In genomic region chr10:105102977-105103376, GRCh38 we compare ENCODE assay signal across 22 cellular contexts.
DNase-seq lines count a peak whose midpoint lies in the region; ATAC-seq, FAIRE-seq and TF ChIP-seq lines count a peak whose summit lies in the region.
"Had no signal": no experiment of that assay in that cellular context is flagged by ENCODE, and none has a peak within 500 bp of the region (broad histone marks: within the 10 kb centered on the region; RNA-seq: fewer than 3 reads in every experiment).

No MANE protein-coding gene starts in this region.

- peak overlapping the region; percentile 76; the same call in 1 of the 2 replicates for H2BK5ac ChIP-seq in H1 (ENCODE audit: low read depth, low read length)

- H3K27ac ChIP-seq in GM23338 (ENCODE audit: low read depth) (peak overlapping the region; percentile 67; the same call in 1 of the 2 replicates), H1 (ENCODE audit: low read depth, low read length) (no peak overlapping the region), iPS-20b (ENCODE audit: low read length) (no peak overlapping the region)
- H3K27ac ChIP-seq: 22Rv1; A549; BLaER1 treated with 17β-estradiol and CSF1 and Interleukin-3, amounts not matched to agents 10 nM and 100 nM; C4-2B had no signal

- POLR2A ChIA-PET in H1 (lab: Charles Lee; ENCODE audit: partially characterized antibody) = no interaction called here

- H2BK120ac ChIP-seq in H1 (replicated peaks; ENCODE audit: low read depth, low read length) = peak overlapping the region; percentile 8

- H3K36me3 Mint-ChIP-seq in GM23338 (ENCODE audit: low read depth) (no peaks in the 10 kb centered on the region), immature natural killer cell (no peaks in the 10 kb centered on the region)
- H3K36me3 Mint-ChIP-seq: CD8-positive, alpha-beta T cell had no signal

- no peak overlapping the region for H2BK12ac ChIP-seq in H1 (ENCODE audit: low read depth, low read length)

- peak overlapping the region; percentile 80; the same call in 1 of the 2 replicates for H2BK20ac ChIP-seq in H1 (ENCODE audit: low read length)

- CTCF ChIA-PET in H1 (lab: Charles Lee; ENCODE audit: partially characterized antibody) = interaction anchor here (0.6 to 1.2 kb wide), 2 partner anchors 11 to 514 kb away, joined by 3 read pairs; no protein-coding TSS in a partner anchor

- TF ChIP-seq RAD21 in H1 (IDR thresholded peaks at IDR 0.05 in 1 of 2, conservative IDR thresholded peaks at IDR 0.05 in 1 of 2; ENCODE audit: low read depth in 2 of 2, low read length in 2 of 2) = no peak

- H3K27me3 Mint-ChIP-seq in GM23338 (ENCODE audit: insufficient read depth, low read depth, poor library complexity) = no peaks in the 10 kb centered on the region
- H3K27me3 Mint-ChIP-seq in stimulated activated naive CD8-positive, alpha-beta T cell treated with anti-CD3 and anti-CD28 coated beads, Interleukin-15, amount 100 ng/mL, for 72 hours = no peaks in the 10 kb centered on the region
- peaks cover 0 to 4% (median 2%) of the 10 kb centered on the region in 3 donors for H3K27me3 Mint-ChIP-seq in immature natural killer cell (ENCODE audit: low read depth in 3 of 3)
- H3K27me3 Mint-ChIP-seq: B cell; CD4-positive, alpha-beta T cell had no signal

- no peak overlapping the region for H3K14ac ChIP-seq in H1 (ENCODE audit: insufficient read length)

- no peaks in the 10 kb centered on the region for H3K23me2 ChIP-seq in H1 (ENCODE audit: low read depth, low read length)

- H3K4me3 Mint-ChIP-seq in GM23338 = no peak overlapping the region
- no peak overlapping the region for H3K4me3 Mint-ChIP-seq in stimulated activated naive CD8-positive, alpha-beta T cell treated with anti-CD3 and anti-CD28 coated beads, Interleukin-15, amount 100 ng/mL, for 72 hours
- no peak overlapping the region for H3K4me3 Mint-ChIP-seq in immature natural killer cell
- H3K4me3 Mint-ChIP-seq: B cell; CD4-positive, alpha-beta T cell; CD8-positive, alpha-beta T cell had no signal

- H3K79me1 ChIP-seq in H1 (ENCODE audit: low read depth, low read length) = no peaks in the 10 kb centered on the region

- DNase-seq in GM23338 (ENCODE audit: low spot score) = peak; percentile 5
- peak; percentile 15 for DNase-seq in NT2/D1 (ENCODE audit: low read depth, low spot score)
- DNase-seq in H1 (ENCODE audit: low read depth in 1 of 2, low spot score in 2 of 2) = no peak
- no peak for DNase-seq in stimulated activated naive CD8-positive, alpha-beta T cell treated with anti-CD3 and anti-CD28 coated beads, Interleukin-15, amount 100 ng/mL, for 72 hours
- no peak for DNase-seq in immature natural killer cell
- DNase-seq: AML-193; Caco-2; Calu3; CD4-positive, alpha-beta T cell; CD8-positive, alpha-beta T cell; DMS79 treated with DMSO at 0.1 percent for 48 hours; GF-D8 had no signal

- WGBS in H1 (ENCODE audit: extremely low coverage in 1 of 2, insufficient coverage in 1 of 2, insufficient read length in 1 of 2, insufficient replicate concordance in 2 of 2, low coverage in 1 of 2, low lambda C conversion rate in 2 of 2, missing lambda C conversion rate in 1 of 2), 2 experiments = 10% methylated on average over 6 of the region's 6 CpGs; no CpG with 5 or more reads in 1 of the 2 experiments

- peaks cover 58% of the 10 kb centered on the region for H3K4me1 ChIP-seq in GM23338 (ENCODE audit: insufficient read depth)
- no peaks in the 10 kb centered on the region for H3K4me1 ChIP-seq in NT2/D1 (ENCODE audit: insufficient read depth, insufficient read length)
- H3K4me1 ChIP-seq in H1 (replicated peaks in 1 of 4; ENCODE audit: control insufficient read depth in 3 of 4, insufficient read depth in 4 of 4, low read length in 3 of 4) = peaks cover 1 to 12% (median 9%) of the 10 kb centered on the region in 4 experiments; a peak in 5 of 7 replicates
- peaks cover 14% of the 10 kb centered on the region for H3K4me1 ChIP-seq in iPS-20b (ENCODE audit: insufficient read depth, low read length)
- H3K4me1 ChIP-seq: A549; BLaER1 treated with 17β-estradiol and CSF1 and Interleukin-3, amounts not matched to agents 10 nM and 100 nM; Caco-2 had no signal

- no peak overlapping the region for H3K27ac Mint-ChIP-seq in GM23338
- H3K27ac Mint-ChIP-seq in stimulated activated naive CD8-positive, alpha-beta T cell treated with anti-CD3 and anti-CD28 coated beads, Interleukin-15, amount 100 ng/mL, for 72 hours = no peak overlapping the region
- no peak overlapping the region for H3K27ac Mint-ChIP-seq in immature natural killer cell
- H3K27ac Mint-ChIP-seq: B cell; CD4-positive, alpha-beta T cell; CD8-positive, alpha-beta T cell had no signal

- H3K36me3 ChIP-seq in GM23338 (ENCODE audit: insufficient read depth) = no peaks in the 10 kb centered on the region
- H3K36me3 ChIP-seq in NT2/D1 (ENCODE audit: insufficient read depth, insufficient read length, low read length) = no peaks in the 10 kb centered on the region
- H3K36me3 ChIP-seq in H1 (ENCODE audit: control insufficient read depth in 2 of 4, insufficient read depth in 4 of 4, low read length in 3 of 4) = no peaks in the 10 kb centered on the region
- no peaks in the 10 kb centered on the region for H3K36me3 ChIP-seq in iPS-20b (ENCODE audit: insufficient read depth, low read depth, low read length)
- H3K36me3 ChIP-seq: BLaER1 treated with 17β-estradiol and CSF1 and Interleukin-3, amounts not matched to agents 10 nM and 100 nM had no signal

- no peak overlapping the region for H3K9ac ChIP-seq in NT2/D1 (ENCODE audit: insufficient read length, low read depth)
- H3K9ac ChIP-seq in H1 (replicated peaks in 1 of 4; ENCODE audit: extremely low read depth in 1 of 4, low read depth in 3 of 4, low read length in 3 of 4) = no peak overlapping the region
- no peak overlapping the region for H3K9ac ChIP-seq in iPS-20b (ENCODE audit: low read depth, low read length)
- H3K9ac ChIP-seq: BLaER1 treated with 17β-estradiol and CSF1 and Interleukin-3, amounts not matched to agents 10 nM and 100 nM had no signal

- no peak overlapping the region for H2AK5ac ChIP-seq in H1 (ENCODE audit: low read depth, low read length)

- no peak overlapping the region for H4K8ac ChIP-seq in H1 (ENCODE audit: extremely low read depth, insufficient read depth, low read length)

- H3K79me2 ChIP-seq in GM23338 (replicated peaks; ENCODE audit: insufficient read depth) (no peaks in the 10 kb centered on the region), H1 (ENCODE audit: control insufficient read depth in 1 of 2, insufficient read depth in 2 of 2, low read length in 2 of 2) (no peaks in the 10 kb centered on the region)

- H3K23ac ChIP-seq in H1 (ENCODE audit: insufficient read length) = no peak overlapping the region

- H2BK15ac ChIP-seq in H1 (ENCODE audit: low read length) = no peak overlapping the region

- H3K9me3 Mint-ChIP-seq in GM23338 = peaks cover 2% of the 10 kb centered on the region; the same call in 2 of the 3 replicates
- H3K9me3 Mint-ChIP-seq in stimulated activated naive CD8-positive, alpha-beta T cell treated with anti-CD3 and anti-CD28 coated beads, Interleukin-15, amount 100 ng/mL, for 72 hours = peaks cover 0 to 5% of the 10 kb centered on the region in 2 donors
- H3K9me3 Mint-ChIP-seq in immature natural killer cell = peaks cover 0 to 7% (median 0%) of the 10 kb centered on the region in 6 donors
- H3K9me3 Mint-ChIP-seq: CD4-positive, alpha-beta T cell; CD8-positive, alpha-beta T cell had no signal

- H4K5ac ChIP-seq in H1 (ENCODE audit: insufficient read length, low read depth, low read length) = peak overlapping the region; percentile 45

- no peak for TF ChIP-seq EP300 in H1 (IDR thresholded peaks at IDR 0.05; ENCODE audit: borderline replicate concordance in 1 of 2, low read depth in 2 of 2, low read length in 2 of 2)

- H3K4me2 ChIP-seq in GM23338 = peak overlapping the region; percentile 46
- H3K4me2 ChIP-seq in H1 (ENCODE audit: insufficient read depth in 1 of 2, low read depth in 2 of 2, low read length in 2 of 2) = peak overlapping the region in 1 of 2 experiments; percentile 50; a peak in 3 of 4 replicates
- H3K4me2 ChIP-seq: A549; BLaER1 treated with 17β-estradiol and CSF1 and Interleukin-3, amounts not matched to agents 10 nM and 100 nM had no signal

- FAIRE-seq in H1 (lab: Jason Lieb, UNC) = no peak
- FAIRE-seq: A549, D721Med, G401.6, GM12891 had no signal

- H3K4me3 ChIP-seq in GM23338 (peak overlapping the region; percentile 36), NT2/D1 (ENCODE audit: insufficient read length, low read depth) (no peak overlapping the region), H1 (ENCODE audit: extremely low read depth in 1 of 4, insufficient read depth in 2 of 4, low read depth in 3 of 4, low read length in 4 of 4) (no peak overlapping the region), iPS-20b (ENCODE audit: low read length) (peak overlapping the region; percentile 15; the same call in 1 of the 2 replicates)
- H3K4me3 ChIP-seq: A549; BLaER1 treated with 17β-estradiol and CSF1 and Interleukin-3, amounts not matched to agents 10 nM and 100 nM had no signal

- H3F3A ChIP-seq in GM23338 (replicated peaks; ENCODE audit: low read depth) = peaks cover 4% of the 10 kb centered on the region; the same call in 1 of the 2 replicates

- no peak for TF ChIP-seq POLR2A in H1 (IDR thresholded peaks at IDR 0.05; ENCODE audit: control extremely low read depth in 1 of 2, low read depth in 2 of 2, low read length in 2 of 2)

- H3K27me3 ChIP-seq in GM23338 (ENCODE audit: insufficient read depth) (no peaks in the 10 kb centered on the region), NT2/D1 (ENCODE audit: insufficient read depth, insufficient read length) (no peaks in the 10 kb centered on the region), H1 (replicated peaks in 1 of 4; ENCODE audit: control insufficient read depth in 3 of 4, extremely low read depth in 1 of 4, insufficient read depth in 3 of 4, low read length in 3 of 4) (no peaks in the 10 kb centered on the region; a peak in 1 of 7 replicates), iPS-20b (ENCODE audit: insufficient read depth, low read length) (no peaks in the 10 kb centered on the region)
- H3K27me3 ChIP-seq: BLaER1 treated with 17β-estradiol and CSF1 and Interleukin-3, amounts not matched to agents 10 nM and 100 nM had no signal

- TF ChIP-seq CTCF in GM23338 (conservative IDR thresholded peaks at IDR 0.05; ENCODE audit: low read depth in 2 of 2) = no peak
- no peak for TF ChIP-seq CTCF in H1 (IDR thresholded peaks at IDR 0.05; ENCODE audit: control extremely low read depth in 1 of 3, insufficient read depth in 1 of 3, low read depth in 1 of 3, low read length in 3 of 3)

- H4K91ac ChIP-seq in H1 (replicated peaks; ENCODE audit: insufficient read length, low read length) = peak overlapping the region; percentile 51

- H3K9me3 ChIP-seq in NT2/D1 (ENCODE audit: insufficient read depth, low read length) (no peaks in the 10 kb centered on the region), H1 (ENCODE audit: insufficient read depth in 2 of 2, low read depth in 1 of 2, low read length in 1 of 2) (no peaks in the 10 kb centered on the region), iPS-20b (ENCODE audit: insufficient read depth, low read depth, low read length) (no peaks in the 10 kb centered on the region)
- H3K9me3 ChIP-seq: A549; BLaER1 treated with 17β-estradiol and CSF1 and Interleukin-3, amounts not matched to agents 10 nM and 100 nM; Caco-2 had no signal

- ATAC-seq in GM23338 (peak; percentile 45), GM18873 (IDR thresholded peaks at IDR 0.05; ENCODE audit: low FRiP score, unreplicated experiment) (no peak)
- no peak for ATAC-seq in stimulated activated naive CD8-positive, alpha-beta T cell treated with anti-CD3 and anti-CD28 coated beads, Interleukin-15, amount 100 ng/mL, for 72 hours
- ATAC-seq: A549; CD8-positive, alpha-beta T cell had no signal

- H4K20me1 ChIP-seq in GM23338 (replicated peaks; ENCODE audit: insufficient read depth) = no peaks in the 10 kb centered on the region
- H4K20me1 ChIP-seq in H1 (replicated peaks in 1 of 2; ENCODE audit: control insufficient read depth in 1 of 2, insufficient read depth in 2 of 2, low read length in 2 of 2) = no peaks in the 10 kb centered on the region
- H4K20me1 ChIP-seq: BLaER1 treated with 17β-estradiol and CSF1 and Interleukin-3, amounts not matched to agents 10 nM and 100 nM had no signal

- H2AFZ ChIP-seq in GM23338 (no peak overlapping the region), H1 (ENCODE audit: low read length) (no peak overlapping the region)

- H3K9me2 ChIP-seq in GM23338 (ENCODE audit: insufficient read depth) = peaks cover 5% of the 10 kb centered on the region

- H3K4ac ChIP-seq in H1 (replicated peaks; ENCODE audit: insufficient read length, low read depth, low read length) = peak overlapping the region; percentile 6

- no peak overlapping the region for H3K56ac ChIP-seq in H1 (replicated peaks; ENCODE audit: insufficient read length, low read depth, low read length)

- H3K4me1 Mint-ChIP-seq in GM23338 (peaks cover 33% of the 10 kb centered on the region), immature natural killer cell (no peaks in the 10 kb centered on the region)
- H3K4me1 Mint-ChIP-seq in stimulated activated naive CD8-positive, alpha-beta T cell treated with anti-CD3 and anti-CD28 coated beads, Interleukin-15, amount 100 ng/mL, for 72 hours = no peaks in the 10 kb centered on the region
- H3K4me1 Mint-ChIP-seq: B cell had no signal

- H3K18ac ChIP-seq in H1 (ENCODE audit: extremely low read depth, low read length) = peak overlapping the region; percentile 51; the same call in 1 of the 2 replicates

Comparison
In these comparisons a context has a peak if more than half of its experiments do, and no peak if none do; other contexts are left out.
1. DNase-seq: peak in GM23338 (single experiment) and NT2/D1 (single experiment); none in H1 (0 of 2), stimulated activated naive CD8-positive, alpha-beta T cell treated with anti-CD3 and anti-CD28 coated beads, Interleukin-15, amount 100 ng/mL, for 72 hours (0 of 2) and immature natural killer cell (0 of 3).
2. H3K4me3 ChIP-seq: peak in GM23338 (single experiment) and iPS-20b (single experiment); none in NT2/D1 (single experiment) and H1 (0 of 4).